23 cellular contexts compared by ENCODE assay signal in the genomic region with DNA sequence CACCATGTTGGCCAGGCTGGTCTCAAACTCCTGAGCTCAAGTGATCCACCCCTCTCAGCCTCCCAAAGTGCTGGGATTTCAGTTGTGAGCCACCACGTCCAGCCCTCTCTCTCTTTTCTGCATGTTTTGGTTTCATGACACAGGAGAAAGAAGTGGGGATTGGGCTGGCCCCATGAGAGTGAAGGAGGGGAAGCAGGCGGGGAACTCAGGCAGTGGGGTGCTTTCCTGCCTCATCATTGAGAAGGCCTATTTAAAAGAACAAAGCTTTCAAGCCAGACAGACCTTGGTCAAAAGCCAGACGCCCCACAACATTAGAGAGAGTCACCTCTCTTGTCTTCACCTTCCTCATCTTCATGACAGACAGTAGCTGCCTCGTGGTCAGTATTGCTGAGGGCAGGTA. TPM values are rescaled to one million over a fixed set of nuclear protein-coding genes. Genes with fewer than 3 reads are reported as not detected.
DNase-seq lines count a peak whose midpoint lies in the region; ATAC-seq and TF ChIP-seq lines count a peak whose summit lies in the region.
"Had no signal": no experiment of that assay in that cellular context is flagged by ENCODE, and none has a peak within 500 bp of the region (broad histone marks: within the 10 kb centered on the region; RNA-seq: fewer than 3 reads in every experiment).

No MANE protein-coding gene starts in this region.

- CTCF ChIA-PET in activated CD4-positive, alpha-beta T cell treated with anti-CD3 and anti-CD28 coated beads, Interleukin-2, amount 10 ng/mL, durations not matched to agents 7 days and 5 days (lab: Charles Lee), result interaction anchor here (1.0 kb wide), 1 partner anchor 9 kb away, joined by 4 read pairs; no protein-coding TSS in a partner anchor

- peaks cover 60% of the 10 kb centered on the region for H3K36me3 Mint-ChIP-seq in activated CD4-positive, alpha-beta T cell treated with anti-CD3 and anti-CD28 coated beads, Interleukin-2, amount 10 ng/mL, durations not matched to agents 7 days and 5 days (ENCODE audit: low read depth)
- H3K36me3 Mint-ChIP-seq in T-helper 17 cell (ENCODE audit: low read depth), result peaks cover 6% of the 10 kb centered on the region
- peaks cover 51% of the 10 kb centered on the region for H3K36me3 Mint-ChIP-seq in activated naive CD8-positive, alpha-beta T cell treated with anti-CD3 and anti-CD28 coated beads, Interleukin-2, amount 10 ng/mL, durations not matched to agents 7 days and 5 days
- H3K36me3 Mint-ChIP-seq in nephron progenitor cell (ENCODE audit: low read depth), result no peaks in the 10 kb centered on the region

- H3K9me3 Mint-ChIP-seq in activated CD4-positive, alpha-beta T cell treated with anti-CD3 and anti-CD28 coated beads, Interleukin-2, amount 10 ng/mL, durations not matched to agents 7 days and 5 days, result no peaks in the 10 kb centered on the region
- no peaks in the 10 kb centered on the region for H3K9me3 Mint-ChIP-seq in activated naive CD8-positive, alpha-beta T cell treated with anti-CD3 and anti-CD28 coated beads, Interleukin-2, amount 10 ng/mL, durations not matched to agents 7 days and 5 days
- no peaks in the 10 kb centered on the region for H3K9me3 Mint-ChIP-seq in nephron progenitor cell

- no peak overlapping the region for H3K4me3 ChIP-seq in foreskin fibroblast (ENCODE audit: low read depth in 1 of 2, low read length in 2 of 2)
- H3K4me3 ChIP-seq: right atrium auricular region, testis had no signal

- peaks cover 84% of the 10 kb centered on the region for H3K4me1 Mint-ChIP-seq in activated CD4-positive, alpha-beta T cell treated with anti-CD3 and anti-CD28 coated beads, Interleukin-2, amount 10 ng/mL, durations not matched to agents 7 days and 5 days
- H3K4me1 Mint-ChIP-seq in T-helper 17 cell, result peaks cover 62% of the 10 kb centered on the region
- H3K4me1 Mint-ChIP-seq in activated naive CD8-positive, alpha-beta T cell treated with anti-CD3 and anti-CD28 coated beads, Interleukin-2, amount 10 ng/mL, durations not matched to agents 7 days and 5 days, result peaks cover 71% of the 10 kb centered on the region
- H3K4me1 Mint-ChIP-seq in nephron progenitor cell, result peaks cover 9% of the 10 kb centered on the region

- no peaks in the 10 kb centered on the region for H3K9me3 ChIP-seq in T-helper 17 cell (ENCODE audit: control insufficient read depth, low read length, poor library complexity, severe bottlenecking)
- H3K9me3 ChIP-seq: BE2C, right atrium auricular region, testis had no signal

- POLR2A ChIA-PET in activated CD4-positive, alpha-beta T cell treated with anti-CD3 and anti-CD28 coated beads, Interleukin-2, amount 10 ng/mL, durations not matched to agents 7 days and 5 days (lab: Charles Lee), result interaction anchor here (0.7 kb wide), 1 partner anchor 96 kb away, joined by 3 read pairs; no protein-coding TSS in a partner anchor
- POLR2A ChIA-PET in activated naive CD8-positive, alpha-beta T cell treated with anti-CD3 and anti-CD28 coated beads, Interleukin-2, amount 10 ng/mL, durations not matched to agents 7 days and 5 days (lab: Charles Lee), result interaction anchor here (0.9 to 1.3 kb wide), 4 partner anchors 11 to 16 kb away, joined by 3 to 5 read pairs (median 4); a partner anchor contains a TSS

- no peaks in the 10 kb centered on the region for H3K27me3 Mint-ChIP-seq in activated CD4-positive, alpha-beta T cell treated with anti-CD3 and anti-CD28 coated beads, Interleukin-2, amount 10 ng/mL, durations not matched to agents 7 days and 5 days
- H3K27me3 Mint-ChIP-seq in T-helper 17 cell (no peaks in the 10 kb centered on the region), nephron progenitor cell (ENCODE audit: low read depth, poor library complexity) (peaks cover 7% of the 10 kb centered on the region)
- H3K27me3 Mint-ChIP-seq in activated naive CD8-positive, alpha-beta T cell treated with anti-CD3 and anti-CD28 coated beads, Interleukin-2, amount 10 ng/mL, durations not matched to agents 7 days and 5 days, result no peaks in the 10 kb centered on the region

- H3K4me3 Mint-ChIP-seq in activated CD4-positive, alpha-beta T cell treated with anti-CD3 and anti-CD28 coated beads, Interleukin-2, amount 10 ng/mL, durations not matched to agents 7 days and 5 days, result no peak overlapping the region
- H3K4me3 Mint-ChIP-seq in T-helper 17 cell, result peak overlapping the region; percentile 73
- peak overlapping the region; percentile 45 for H3K4me3 Mint-ChIP-seq in activated naive CD8-positive, alpha-beta T cell treated with anti-CD3 and anti-CD28 coated beads, Interleukin-2, amount 10 ng/mL, durations not matched to agents 7 days and 5 days
- H3K4me3 Mint-ChIP-seq in nephron progenitor cell, result no peak overlapping the region

- no peak for TF ChIP-seq CTCF in nephron progenitor cell (IDR thresholded peaks at IDR 0.05)
- no peak for TF ChIP-seq CTCF in foreskin fibroblast (IDR thresholded peaks at IDR 0.05; ENCODE audit: low read depth, low read length)

- ATAC-seq in T-helper 17 cell (peak; percentile 46), HG02588 (IDR thresholded peaks at IDR 0.05; ENCODE audit: unreplicated experiment) (no peak)
- no peak for ATAC-seq in activated naive CD8-positive, alpha-beta T cell treated with anti-CD3 and anti-CD28 coated beads, Interleukin-2, amount 10 ng/mL, durations not matched to agents 7 days and 5 days (ENCODE audit: low read depth)

- peak overlapping the region; percentile 71 for H3K27ac Mint-ChIP-seq in activated CD4-positive, alpha-beta T cell treated with anti-CD3 and anti-CD28 coated beads, Interleukin-2, amount 10 ng/mL, durations not matched to agents 7 days and 5 days
- H3K27ac Mint-ChIP-seq in T-helper 17 cell (peak overlapping the region; percentile 90), nephron progenitor cell (peak overlapping the region; percentile 10)
- H3K27ac Mint-ChIP-seq in activated naive CD8-positive, alpha-beta T cell treated with anti-CD3 and anti-CD28 coated beads, Interleukin-2, amount 10 ng/mL, durations not matched to agents 7 days and 5 days, result peak overlapping the region; percentile 91

- DNase-seq in activated CD4-positive, alpha-beta T cell treated with anti-CD3 and anti-CD28 coated beads, Interleukin-2, amount 10 ng/mL, durations not matched to agents 7 days and 5 days, result no peak
- no peak for DNase-seq in activated CD4-positive, alpha-beta T cell treated with anti-CD3 and anti-CD28 coated beads, Interleukin-2, amount 50 U/mL, for 4 hours
- DNase-seq in T-helper 17 cell (no peak), nephron progenitor cell (no peak), foreskin fibroblast (no peak), GM19240 (ENCODE audit: insufficient read length, low spot score) (no peak)
- no peak for DNase-seq in activated naive CD8-positive, alpha-beta T cell treated with anti-CD3 and anti-CD28 coated beads, Interleukin-2, amount 10 ng/mL, durations not matched to agents 7 days and 5 days
- DNase-seq: activated CD4-positive, alpha-beta T cell treated with anti-CD3 and anti-CD28 coated beads, Interleukin-2, amount 50 U/mL, for 48 hours; aorta; BE2C; caudate nucleus; DMS153; erythroblast; foreskin melanocyte; GDM1; GOT3; hippocampal formation; NCI-H187; NCI-H774; stimulated activated CD8-positive, alpha-beta memory T cell treated with anti-CD3 and anti-CD28 coated beads, Interleukin-4, amount 100 ng/mL, for 48 hours; testis had no signal

RNA-seq across cellular contexts. Expression of a gene that starts 15.9 kb away (rescaled TPM):
- 100 to 1,000 TPM; 135 to 176 TPM for total RNA-seq in activated CD4-positive, alpha-beta T cell treated with anti-CD3 and anti-CD28 coated beads, Interleukin-2, amount 10 ng/mL, durations not matched to agents 7 days and 5 days
- 100 to 1,000 TPM; 115 to 129 TPM for total RNA-seq in T-helper 17 cell
- total RNA-seq in activated naive CD8-positive, alpha-beta T cell treated with anti-CD3 and anti-CD28 coated beads, Interleukin-2, amount 10 ng/mL, durations not matched to agents 7 days and 5 days, result 100 to 1,000 TPM; 238 to 241 TPM

Comparison
In these comparisons a context has a peak if more than half of its experiments do, and no peak if none do; other contexts are left out.
1. H3K27ac Mint-ChIP-seq: peak in every context shown above with its lines; median percentile 91 in activated naive CD8-positive, alpha-beta T cell treated with anti-CD3 and anti-CD28 coated beads, Interleukin-2, amount 10 ng/mL, durations not matched to agents 7 days and 5 days; 90 in T-helper 17 cell; 71 in activated CD4-positive, alpha-beta T cell treated with anti-CD3 and anti-CD28 coated beads, Interleukin-2, amount 10 ng/mL, durations not matched to agents 7 days and 5 days; 10 in nephron progenitor cell.
2. H3K4me3 Mint-ChIP-seq: peak in T-helper 17 cell (single experiment) and activated naive CD8-positive, alpha-beta T cell treated with anti-CD3 and anti-CD28 coated beads, Interleukin-2, amount 10 ng/mL, durations not matched to agents 7 days and 5 days (single experiment); none in activated CD4-positive, alpha-beta T cell treated with anti-CD3 and anti-CD28 coated beads, Interleukin-2, amount 10 ng/mL, durations not matched to agents 7 days and 5 days (single experiment) and nephron progenitor cell (single experiment).